Comparison of ENCODE assay signal across 21 cellular contexts in genomic region chr22:42174062-42174461, GRCh38. TPM values are rescaled to one million over a fixed set of nuclear protein-coding genes. Genes with fewer than 3 reads are reported as not detected.
DNase-seq lines count a peak whose midpoint lies in the region; ATAC-seq and TF ChIP-seq lines count a peak whose summit lies in the region.
"Had no signal": no experiment of that assay in that cellular context is flagged by ENCODE, and none has a peak within 500 bp of the region (broad histone marks: within the 10 kb centered on the region; RNA-seq: fewer than 3 reads in every experiment).

No MANE protein-coding gene starts in this region.

- H3K36me3 ChIP-seq in vagina = peaks cover 0 to 3% of the 10 kb centered on the region in 2 donors
- H3K36me3 ChIP-seq in BE2C = peaks cover 9% of the 10 kb centered on the region

- H3K4me1 ChIP-seq in vagina = peaks cover 42% of the 10 kb centered on the region
- H3K4me1 ChIP-seq in BE2C = peaks cover 23% of the 10 kb centered on the region

- H3K27ac ChIP-seq in vagina = peak overlapping the region; percentile 15
- H3K27ac ChIP-seq: epithelial cell of prostate, left ventricle myocardium inferior had no signal

- TF ChIP-seq CTCF in vagina (IDR thresholded peaks at IDR 0.05) = no peak
- TF ChIP-seq CTCF in BE2C (IDR thresholded peaks at IDR 0.05; ENCODE audit: low read depth, low read length) = no peak

- intact Hi-C loops in vagina (cut with DNase I) = no loop called here

- H3K36me3 Mint-ChIP-seq in effector memory CD8-positive, alpha-beta T cell (ENCODE audit: insufficient read depth) = peaks cover 30% of the 10 kb centered on the region

- H3K4me3 ChIP-seq in vagina = no peak overlapping the region
- H3K4me3 ChIP-seq in BE2C (ENCODE audit: low read depth, low read length) = no peak overlapping the region
- H3K4me3 ChIP-seq: left ventricle myocardium inferior had no signal

- TF ChIP-seq POLR2A in vagina (IDR thresholded peaks at IDR 0.05) = no peak

- peaks cover 69% of the 10 kb centered on the region for H3K4me1 Mint-ChIP-seq in stimulated activated naive CD8-positive, alpha-beta T cell treated with anti-CD3 and anti-CD28 coated beads, Interleukin-15, amount 100 ng/mL, for 72 hours
- peaks cover 20 to 51% of the 10 kb centered on the region in 2 donors for H3K4me1 Mint-ChIP-seq in effector memory CD8-positive, alpha-beta T cell (ENCODE audit: low read depth in 2 of 2)

- ATAC-seq in stimulated activated naive CD8-positive, alpha-beta T cell treated with anti-CD3 and anti-CD28 coated beads, Interleukin-15, amount 100 ng/mL, for 72 hours = peak; percentile 67
- ATAC-seq in stimulated activated naive CD8-positive, alpha-beta T cell treated with anti-CD3 and anti-CD28 coated beads, Interleukin-15, Interleukin-2, amounts not matched to agents 100 U/mL and 50 U/mL, for 24 hours = no peak
- peak; percentile 94 for ATAC-seq in effector memory CD8-positive, alpha-beta T cell (replicated peaks)
- no peak for ATAC-seq in GM19035 (IDR thresholded peaks at IDR 0.05; ENCODE audit: unreplicated experiment)
- ATAC-seq: Panc1 had no signal

- DNase-seq in stimulated activated naive CD8-positive, alpha-beta T cell treated with anti-CD3 and anti-CD28 coated beads, Interleukin-15, amount 100 ng/mL, for 72 hours = no peak
- DNase-seq in stimulated activated naive CD8-positive, alpha-beta T cell treated with anti-CD3 and anti-CD28 coated beads, Interleukin-15, Interleukin-2, amounts not matched to agents 100 U/mL and 50 U/mL, for 24 hours = no peak
- DNase-seq in RPMI7951 (ENCODE audit: low read depth) (peak; percentile 37), vagina (ENCODE audit: extremely low spot score in 2 of 2) (no peak), BE2C (no peak), D341Med (ENCODE audit: low spot score) (no peak)
- DNase-seq in effector memory CD8-positive, alpha-beta T cell = peak in 1 of 3 experiments; percentile 16
- DNase-seq: activated CD4-positive, alpha-beta T cell treated with anti-CD3 and anti-CD28 coated beads, Interleukin-2, amount 50 U/mL, for 48 hours; AML-193; hippocampal formation; left ventricle myocardium inferior; NCI-H1048; NCI-H446 treated with DMSO at 0.1 percent for 48 hours; nephron progenitor cell; stimulated activated CD4-positive, alpha-beta T cell treated with anti-CD3 and anti-CD28 coated beads, Interleukin-4, amount 100 ng/mL, for 1 hour had no signal

- H3K9me3 ChIP-seq in vagina (no peaks in the 10 kb centered on the region), BE2C (no peaks in the 10 kb centered on the region)
- H3K9me3 ChIP-seq: left ventricle myocardium inferior had no signal

- H3K9me3 Mint-ChIP-seq in stimulated activated naive CD8-positive, alpha-beta T cell treated with anti-CD3 and anti-CD28 coated beads, Interleukin-15, amount 100 ng/mL, for 72 hours = no peaks in the 10 kb centered on the region
- H3K9me3 Mint-ChIP-seq in effector memory CD8-positive, alpha-beta T cell = no peaks in the 10 kb centered on the region
- H3K9me3 Mint-ChIP-seq: activated naive CD4-positive, alpha-beta T cell treated with anti-CD3 and anti-CD28 coated beads, Interleukin-2, amount 50 U/mL, for 24 hours; nephron progenitor cell; T-helper 1 cell treated with Interleukin-12 subunit alpha and Interleukin-12 subunit beta and Interleukin-4 antibody, amounts not matched to agents 30 μg/mL and 1 μg/mL, for 36 hours had no signal

- H3K27ac Mint-ChIP-seq in stimulated activated naive CD8-positive, alpha-beta T cell treated with anti-CD3 and anti-CD28 coated beads, Interleukin-15, amount 100 ng/mL, for 72 hours = peak overlapping the region in 1 of 2 donors; percentile 50
- H3K27ac Mint-ChIP-seq in effector memory CD8-positive, alpha-beta T cell = peak overlapping the region; percentile 58 to 59
- H3K27ac Mint-ChIP-seq: nephron progenitor cell; T-helper 1 cell treated with Interleukin-12 subunit alpha and Interleukin-12 subunit beta and Interleukin-4 antibody, amounts not matched to agents 30 μg/mL and 1 μg/mL, for 36 hours had no signal

- H3K27me3 ChIP-seq in vagina = no peaks in the 10 kb centered on the region
- H3K27me3 ChIP-seq in BE2C = no peaks in the 10 kb centered on the region

- H3K27me3 Mint-ChIP-seq in stimulated activated naive CD8-positive, alpha-beta T cell treated with anti-CD3 and anti-CD28 coated beads, Interleukin-15, amount 100 ng/mL, for 72 hours = no peaks in the 10 kb centered on the region
- no peaks in the 10 kb centered on the region for H3K27me3 Mint-ChIP-seq in effector memory CD8-positive, alpha-beta T cell
- H3K27me3 Mint-ChIP-seq: activated naive CD4-positive, alpha-beta T cell treated with anti-CD3 and anti-CD28 coated beads, Interleukin-2, amount 50 U/mL, for 24 hours had no signal

- no peak overlapping the region for H3K4me3 Mint-ChIP-seq in stimulated activated naive CD8-positive, alpha-beta T cell treated with anti-CD3 and anti-CD28 coated beads, Interleukin-15, amount 100 ng/mL, for 72 hours
- peak overlapping the region; percentile 27 to 33 for H3K4me3 Mint-ChIP-seq in effector memory CD8-positive, alpha-beta T cell
- H3K4me3 Mint-ChIP-seq: activated naive CD4-positive, alpha-beta T cell treated with anti-CD3 and anti-CD28 coated beads, Interleukin-2, amount 50 U/mL, for 24 hours; nephron progenitor cell; T-helper 1 cell treated with Interleukin-12 subunit alpha and Interleukin-12 subunit beta and Interleukin-4 antibody, amounts not matched to agents 30 μg/mL and 1 μg/mL, for 36 hours had no signal

RNA-seq across cellular contexts. Expression of gene CYP2D6, which starts 43.5 kb away (rescaled TPM):
- total RNA-seq in RPMI7951 (2014; rRNA removed; shearing (Covaris generic)) = not detected in 2 replicates
- 1.7 TPM for total RNA-seq in vagina
- 6.7 TPM for polyA plus RNA-seq in BE2C (2012; ENCODE audit: insufficient read depth, insufficient read length, low read depth)
- total RNA-seq: H4 had no signal

Comparison
In these comparisons a context has a peak if more than half of its experiments do, and no peak if none do; other contexts are left out.
1. ATAC-seq: peak in stimulated activated naive CD8-positive, alpha-beta T cell treated with anti-CD3 and anti-CD28 coated beads, Interleukin-15, amount 100 ng/mL, for 72 hours (single experiment) and effector memory CD8-positive, alpha-beta T cell (single experiment); none in stimulated activated naive CD8-positive, alpha-beta T cell treated with anti-CD3 and anti-CD28 coated beads, Interleukin-15, Interleukin-2, amounts not matched to agents 100 U/mL and 50 U/mL, for 24 hours (single experiment) and GM19035 (single experiment).
2. H3K4me3 Mint-ChIP-seq: peak in effector memory CD8-positive, alpha-beta T cell (2 of 2); none in stimulated activated naive CD8-positive, alpha-beta T cell treated with anti-CD3 and anti-CD28 coated beads, Interleukin-15, amount 100 ng/mL, for 72 hours (0 of 2).